In the genomic region with DNA sequence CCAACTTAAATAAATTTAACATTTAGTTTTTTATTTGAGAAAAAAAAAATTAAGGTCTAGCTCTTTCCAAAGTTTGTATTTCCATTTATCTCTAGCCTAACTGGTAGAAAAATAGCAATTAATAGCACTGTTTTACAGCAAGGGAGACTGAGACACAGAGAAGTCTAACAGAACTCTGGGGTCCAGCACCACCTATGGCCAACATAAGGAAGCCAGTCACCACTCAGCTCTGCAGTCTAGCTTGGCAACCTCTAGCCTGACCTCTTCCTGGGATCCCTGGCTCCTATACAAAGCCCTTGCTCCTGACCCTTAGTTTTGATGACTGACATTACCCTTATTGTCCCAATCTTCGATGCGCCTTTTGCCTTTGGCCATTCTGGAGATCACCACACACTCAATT, we compare ENCODE assay signal across 1 cellular context.
TF ChIP-seq lines count a peak whose summit lies in the region.

No MANE protein-coding gene starts in this region.

TF ChIP-seq in WTC11, 78 proteins besides CTCF, POLR2A, EP300 and RAD21:
- TF ChIP-seq, protein P1, sequence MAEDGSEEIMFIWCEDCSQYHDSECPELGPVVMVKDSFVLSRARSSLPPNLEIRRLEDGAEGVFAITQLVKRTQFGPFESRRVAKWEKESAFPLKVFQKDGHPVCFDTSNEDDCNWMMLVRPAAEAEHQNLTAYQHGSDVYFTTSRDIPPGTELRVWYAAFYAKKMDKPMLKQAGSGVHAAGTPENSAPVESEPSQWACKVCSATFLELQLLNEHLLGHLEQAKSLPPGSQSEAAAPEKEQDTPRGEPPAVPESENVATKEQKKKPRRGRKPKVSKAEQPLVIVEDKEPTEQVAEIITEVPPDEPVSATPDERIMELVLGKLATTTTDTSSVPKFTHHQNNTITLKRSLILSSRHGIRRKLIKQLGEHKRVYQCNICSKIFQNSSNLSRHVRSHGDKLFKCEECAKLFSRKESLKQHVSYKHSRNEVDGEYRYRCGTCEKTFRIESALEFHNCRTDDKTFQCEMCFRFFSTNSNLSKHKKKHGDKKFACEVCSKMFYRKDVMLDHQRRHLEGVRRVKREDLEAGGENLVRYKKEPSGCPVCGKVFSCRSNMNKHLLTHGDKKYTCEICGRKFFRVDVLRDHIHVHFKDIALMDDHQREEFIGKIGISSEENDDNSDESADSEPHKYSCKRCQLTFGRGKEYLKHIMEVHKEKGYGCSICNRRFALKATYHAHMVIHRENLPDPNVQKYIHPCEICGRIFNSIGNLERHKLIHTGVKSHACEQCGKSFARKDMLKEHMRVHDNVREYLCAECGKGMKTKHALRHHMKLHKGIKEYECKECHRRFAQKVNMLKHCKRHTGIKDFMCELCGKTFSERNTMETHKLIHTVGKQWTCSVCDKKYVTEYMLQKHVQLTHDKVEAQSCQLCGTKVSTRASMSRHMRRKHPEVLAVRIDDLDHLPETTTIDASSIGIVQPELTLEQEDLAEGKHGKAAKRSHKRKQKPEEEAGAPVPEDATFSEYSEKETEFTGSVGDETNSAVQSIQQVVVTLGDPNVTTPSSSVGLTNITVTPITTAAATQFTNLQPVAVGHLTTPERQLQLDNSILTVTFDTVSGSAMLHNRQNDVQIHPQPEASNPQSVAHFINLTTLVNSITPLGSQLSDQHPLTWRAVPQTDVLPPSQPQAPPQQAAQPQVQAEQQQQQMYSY (CRISPR knock-in tag; IDR thresholded peaks at IDR 0.05) = no peak
- TF ChIP-seq GRHL2 (CRISPR knock-in tag; IDR thresholded peaks at IDR 0.05; ENCODE audit: insufficient replicate concordance, severe bottlenecking) (no peak), MYBL2 (CRISPR knock-in tag; IDR thresholded peaks at IDR 0.05) (no peak), AFF4 (CRISPR knock-in tag; IDR thresholded peaks at IDR 0.05; ENCODE audit: borderline replicate concordance) (no peak), E2F4 (CRISPR knock-in tag; IDR thresholded peaks at IDR 0.05; ENCODE audit: borderline replicate concordance, low read depth) (no peak)
- TF ChIP-seq, protein P2, sequence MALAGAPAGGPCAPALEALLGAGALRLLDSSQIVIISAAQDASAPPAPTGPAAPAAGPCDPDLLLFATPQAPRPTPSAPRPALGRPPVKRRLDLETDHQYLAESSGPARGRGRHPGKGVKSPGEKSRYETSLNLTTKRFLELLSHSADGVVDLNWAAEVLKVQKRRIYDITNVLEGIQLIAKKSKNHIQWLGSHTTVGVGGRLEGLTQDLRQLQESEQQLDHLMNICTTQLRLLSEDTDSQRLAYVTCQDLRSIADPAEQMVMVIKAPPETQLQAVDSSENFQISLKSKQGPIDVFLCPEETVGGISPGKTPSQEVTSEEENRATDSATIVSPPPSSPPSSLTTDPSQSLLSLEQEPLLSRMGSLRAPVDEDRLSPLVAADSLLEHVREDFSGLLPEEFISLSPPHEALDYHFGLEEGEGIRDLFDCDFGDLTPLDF (CRISPR knock-in tag; IDR thresholded peaks at IDR 0.05) = no peak
- TF ChIP-seq, protein P3, sequence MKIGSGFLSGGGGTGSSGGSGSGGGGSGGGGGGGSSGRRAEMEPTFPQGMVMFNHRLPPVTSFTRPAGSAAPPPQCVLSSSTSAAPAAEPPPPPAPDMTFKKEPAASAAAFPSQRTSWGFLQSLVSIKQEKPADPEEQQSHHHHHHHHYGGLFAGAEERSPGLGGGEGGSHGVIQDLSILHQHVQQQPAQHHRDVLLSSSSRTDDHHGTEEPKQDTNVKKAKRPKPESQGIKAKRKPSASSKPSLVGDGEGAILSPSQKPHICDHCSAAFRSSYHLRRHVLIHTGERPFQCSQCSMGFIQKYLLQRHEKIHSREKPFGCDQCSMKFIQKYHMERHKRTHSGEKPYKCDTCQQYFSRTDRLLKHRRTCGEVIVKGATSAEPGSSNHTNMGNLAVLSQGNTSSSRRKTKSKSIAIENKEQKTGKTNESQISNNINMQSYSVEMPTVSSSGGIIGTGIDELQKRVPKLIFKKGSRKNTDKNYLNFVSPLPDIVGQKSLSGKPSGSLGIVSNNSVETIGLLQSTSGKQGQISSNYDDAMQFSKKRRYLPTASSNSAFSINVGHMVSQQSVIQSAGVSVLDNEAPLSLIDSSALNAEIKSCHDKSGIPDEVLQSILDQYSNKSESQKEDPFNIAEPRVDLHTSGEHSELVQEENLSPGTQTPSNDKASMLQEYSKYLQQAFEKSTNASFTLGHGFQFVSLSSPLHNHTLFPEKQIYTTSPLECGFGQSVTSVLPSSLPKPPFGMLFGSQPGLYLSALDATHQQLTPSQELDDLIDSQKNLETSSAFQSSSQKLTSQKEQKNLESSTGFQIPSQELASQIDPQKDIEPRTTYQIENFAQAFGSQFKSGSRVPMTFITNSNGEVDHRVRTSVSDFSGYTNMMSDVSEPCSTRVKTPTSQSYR (CRISPR knock-in tag; IDR thresholded peaks at IDR 0.05) = no peak
TF ChIP-seq in WTC11: peak in this region for 0.
